ENCODE assay signal across 24 cellular contexts in genomic region chr2:106941372-106941993, GRCh38. TPM values are rescaled to one million over a fixed set of nuclear protein-coding genes. Genes with fewer than 3 reads are reported as not detected.
"Had no signal": no experiment of that assay in that cellular context is flagged by ENCODE, and none has a peak within 500 bp of the region (broad histone marks: within the 10 kb centered on the region; RNA-seq: fewer than 3 reads in every experiment).

No MANE protein-coding gene starts in this region.

- H3K9me3 ChIP-seq: MG63, SK-N-SH had no signal

- H3K9ac ChIP-seq: SK-N-SH had no signal

- DNase-seq: Karpas-422, KG1, MG63, NCI-H1092, NCI-H1105 treated with DMSO at 0.1 percent for 48 hours, NCI-H1417 treated with DMSO at 0.1 percent for 48 hours, NCI-H146, NCI-H1694 treated with DMSO at 0.1 percent for 48 hours, NCI-H2029, NCI-H2081 treated with DMSO at 0.1 percent for 48 hours, NCI-H2171, NCI-H226, NCI-H446, NCI-H510A, NCI-H524 treated with DMSO at 0.1 percent for 48 hours, NCI-H69, NCI-H774, RPMI8226, SHP77, SK-N-SH had no signal

- H3K27ac ChIP-seq: HL-60 had no signal

- H3K36me3 ChIP-seq: MG63 had no signal

- H3K27me3 ChIP-seq: MG63 had no signal

- FAIRE-seq: HTR-8/SVneo, RCC 7860 had no signal

- H3K4me2 ChIP-seq: SK-N-SH had no signal

- H3K4me3 ChIP-seq: MG63 had no signal

RNA-seq across cellular contexts. Expression of gene ST6GAL2, which starts 55.5 kb away (rescaled TPM):
- total RNA-seq: SK-MEL-5 had no signal
